8 cellular contexts compared by ENCODE assay signal in the genomic region with DNA sequence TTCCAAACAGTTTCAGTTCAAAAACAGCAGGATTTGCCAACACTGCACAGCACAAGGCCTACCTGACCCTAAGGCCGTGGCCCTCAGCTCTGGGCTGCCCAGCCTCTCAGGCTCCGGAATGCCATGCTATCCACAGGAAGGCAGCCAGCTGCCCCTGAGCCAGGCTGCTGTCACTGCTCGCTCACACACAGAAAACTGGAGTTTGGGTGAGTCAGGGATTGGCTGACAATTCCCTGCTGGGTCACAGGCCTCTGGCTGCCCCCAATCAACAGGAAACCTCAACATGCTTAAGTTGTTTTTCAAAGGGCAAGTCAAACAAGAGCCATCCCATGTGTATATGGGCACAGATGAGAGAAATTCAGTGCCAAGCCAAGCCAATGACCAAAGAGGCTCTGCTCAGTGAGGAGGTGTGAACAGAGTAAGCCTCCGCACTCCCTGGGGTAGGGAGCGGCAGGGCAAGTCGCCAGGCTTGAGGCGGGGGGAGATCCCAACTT. TPM values are rescaled to one million over a fixed set of nuclear protein-coding genes. Genes with fewer than 3 reads are reported as not detected.
DNase-seq lines count a peak whose midpoint lies in the region; ATAC-seq and TF ChIP-seq lines count a peak whose summit lies in the region.

No MANE protein-coding gene starts in this region.

- H3K36me3 ChIP-seq in BLaER1 treated with 17β-estradiol and CSF1 and Interleukin-3, amounts not matched to agents 10 nM and 100 nM = no peaks in the 10 kb centered on the region
- H3K36me3 ChIP-seq in endodermal cell (ENCODE audit: control insufficient read depth, insufficient read depth, low read length) = peaks cover 77% of the 10 kb centered on the region

- H3K4me1 ChIP-seq in BLaER1 treated with 17β-estradiol and CSF1 and Interleukin-3, amounts not matched to agents 10 nM and 100 nM = peaks cover 24 to 41% (median 35%) of the 10 kb centered on the region in 10 experiments
- H3K4me1 ChIP-seq in endodermal cell (ENCODE audit: control insufficient read depth, insufficient read depth, low read length) = peaks cover 16% of the 10 kb centered on the region

- peak overlapping the region; percentile 70 to 87 (median 77) for H3K4me2 ChIP-seq in BLaER1 treated with 17β-estradiol and CSF1 and Interleukin-3, amounts not matched to agents 10 nM and 100 nM

- H3K9me3 Mint-ChIP-seq in endodermal cell (no peaks in the 10 kb centered on the region), natural killer cell (no peaks in the 10 kb centered on the region)

- H4K20me1 ChIP-seq in BLaER1 treated with 17β-estradiol and CSF1 and Interleukin-3, amounts not matched to agents 10 nM and 100 nM = peaks cover 0 to 15% (median 0%) of the 10 kb centered on the region in 11 experiments; a peak in 7 of 22 replicates

- 77 to 90% methylated on average over 5 to 7 of the region's 7 CpGs for WGBS in endodermal cell (ENCODE audit: insufficient coverage in 1 of 2, insufficient read length in 1 of 2), 2 experiments

- peak overlapping the region in 5 of 11 experiments; percentile 5 to 50 (median 9); a peak in 6 of 22 replicates for H3K9ac ChIP-seq in BLaER1 treated with 17β-estradiol and CSF1 and Interleukin-3, amounts not matched to agents 10 nM and 100 nM
- H3K9ac ChIP-seq in endodermal cell (ENCODE audit: extremely low read depth, low read length, poor library complexity, severe bottlenecking) = no peak overlapping the region

- H3K27ac ChIP-seq in BLaER1 treated with 17β-estradiol and CSF1 and Interleukin-3, amounts not matched to agents 10 nM and 100 nM = peak overlapping the region in 9 of 11 experiments; percentile 3 to 52 (median 38); a peak in 14 of 22 replicates
- no peak overlapping the region for H3K27ac ChIP-seq in endodermal cell (ENCODE audit: low read depth, low read length)

- no peak for ATAC-seq in natural killer cell
- no peak for ATAC-seq in HG03159 (IDR thresholded peaks at IDR 0.05; ENCODE audit: unreplicated experiment)

- no peaks in the 10 kb centered on the region for H3K9me3 ChIP-seq in BLaER1 treated with 17β-estradiol and CSF1 and Interleukin-3, amounts not matched to agents 10 nM and 100 nM (replicated peaks in 1 of 11)
- no peaks in the 10 kb centered on the region for H3K9me3 ChIP-seq in endodermal cell (ENCODE audit: control insufficient read depth, low read length)

- peak; percentile 94 for DNase-seq in HT1080 (ENCODE audit: low read depth)
- peak; percentile 71 for DNase-seq in endodermal cell
- DNase-seq in natural killer cell = no peak
- no peak for DNase-seq in central memory CD4-positive, alpha-beta T cell
- no peak for DNase-seq in DMS53 treated with DMSO at 0.1 percent for 48 hours (lab: John Stamatoyannopoulos, UW; ENCODE audit: unreplicated experiment)
- DNase-seq in NCI-H2029 (lab: John Stamatoyannopoulos, UW) = no peak

- TF ChIP-seq CTCF in endodermal cell (conservative IDR thresholded peaks at IDR 0.05) (no peak), natural killer cell (IDR thresholded peaks at IDR 0.05) (no peak)

- intact Hi-C loops in natural killer cell (cut with micrococcal nuclease) = no loop called here

- H3K4me1 Mint-ChIP-seq in endodermal cell (peaks cover 32% of the 10 kb centered on the region), natural killer cell (peaks cover 8 to 12% of the 10 kb centered on the region in 2 donors)

- H3K4me3 Mint-ChIP-seq in endodermal cell (no peak overlapping the region), natural killer cell (no peak overlapping the region)

- H3K36me3 Mint-ChIP-seq in endodermal cell (ENCODE audit: low read depth) (peaks cover 17% of the 10 kb centered on the region), natural killer cell (no peaks in the 10 kb centered on the region)

- H3K27me3 Mint-ChIP-seq in endodermal cell (ENCODE audit: insufficient read depth) (no peaks in the 10 kb centered on the region), natural killer cell (ENCODE audit: low read depth in 2 of 2) (peaks cover 0 to 2% of the 10 kb centered on the region in 2 donors)

- H3K27ac Mint-ChIP-seq in endodermal cell = peak overlapping the region; percentile 72
- H3K27ac Mint-ChIP-seq in natural killer cell = peak overlapping the region; percentile 65 to 76

- H3K4me3 ChIP-seq in BLaER1 treated with 17β-estradiol and CSF1 and Interleukin-3, amounts not matched to agents 10 nM and 100 nM = no peak overlapping the region
- no peak overlapping the region for H3K4me3 ChIP-seq in endodermal cell (ENCODE audit: low read length)

- peaks cover 0 to 17% (median 0%) of the 10 kb centered on the region in 11 experiments; a peak in 4 of 22 replicates for H3K27me3 ChIP-seq in BLaER1 treated with 17β-estradiol and CSF1 and Interleukin-3, amounts not matched to agents 10 nM and 100 nM
- H3K27me3 ChIP-seq in endodermal cell (ENCODE audit: control insufficient read depth, insufficient read depth, low read length, poor library complexity, severe bottlenecking) = no peaks in the 10 kb centered on the region

RNA-seq across cellular contexts. Expression of a gene that starts 50.2 kb away (rescaled TPM):
- total RNA-seq in HT1080 (2014; rRNA removed; shearing (Covaris generic)) = 1,305 and 1,663 TPM in 2 replicates
- 1,921 and 2,112 TPM in 2 replicates for polyA plus RNA-seq in HT1080 (2015; cell fraction: cytosol; rRNA removed)
- polyA plus RNA-seq in HT1080 (2015; cell fraction: nucleus; rRNA removed) = 540 and 577 TPM in 2 replicates
- total RNA-seq in endodermal cell (1,000 to 10,000 TPM; 1,114 to 1,791 TPM), natural killer cell (1,000 to 10,000 TPM in 1 of 3 donors, 100 to 1,000 TPM in 2; 672 to 1,208 (median 807) TPM)
- 2,532 TPM for polyA plus RNA-seq in endodermal cell (2013, experiment 1 of 2)
- polyA plus RNA-seq in endodermal cell (2013, experiment 2 of 2) = 2,350 TPM

RNA-seq across cellular contexts. Expression of a gene that starts 50.3 kb away (rescaled TPM):
- 5.2 and 6.7 TPM in 2 replicates for total RNA-seq in HT1080 (2014; rRNA removed; shearing (Covaris generic))
- polyA plus RNA-seq in HT1080 (2015; cell fraction: cytosol; rRNA removed) = 1.8 and 2.6 TPM in 2 replicates
- polyA plus RNA-seq in HT1080 (2015; cell fraction: nucleus; rRNA removed) = 19.6 and 22.1 TPM in 2 replicates
- 1 to 10 TPM; 4.3 to 4.6 TPM for total RNA-seq in endodermal cell
- polyA plus RNA-seq in endodermal cell (2013, experiment 1 of 2) = 7.1 TPM
- 3.7 TPM for polyA plus RNA-seq in endodermal cell (2013, experiment 2 of 2)
- total RNA-seq in natural killer cell = 10 to 100 TPM; 13.7 to 24.4 (median 14.3) TPM

Comparison
In these comparisons a context has a peak if more than half of its experiments do, and no peak if none do; other contexts are left out.
1. DNase-seq: peak in HT1080 (single experiment) and endodermal cell (single experiment); none in natural killer cell (single experiment), central memory CD4-positive, alpha-beta T cell (single experiment), DMS53 treated with DMSO at 0.1 percent for 48 hours (single experiment) and NCI-H2029 (single experiment).